ENCODE assay signal across 8 cellular contexts in the genomic region with DNA sequence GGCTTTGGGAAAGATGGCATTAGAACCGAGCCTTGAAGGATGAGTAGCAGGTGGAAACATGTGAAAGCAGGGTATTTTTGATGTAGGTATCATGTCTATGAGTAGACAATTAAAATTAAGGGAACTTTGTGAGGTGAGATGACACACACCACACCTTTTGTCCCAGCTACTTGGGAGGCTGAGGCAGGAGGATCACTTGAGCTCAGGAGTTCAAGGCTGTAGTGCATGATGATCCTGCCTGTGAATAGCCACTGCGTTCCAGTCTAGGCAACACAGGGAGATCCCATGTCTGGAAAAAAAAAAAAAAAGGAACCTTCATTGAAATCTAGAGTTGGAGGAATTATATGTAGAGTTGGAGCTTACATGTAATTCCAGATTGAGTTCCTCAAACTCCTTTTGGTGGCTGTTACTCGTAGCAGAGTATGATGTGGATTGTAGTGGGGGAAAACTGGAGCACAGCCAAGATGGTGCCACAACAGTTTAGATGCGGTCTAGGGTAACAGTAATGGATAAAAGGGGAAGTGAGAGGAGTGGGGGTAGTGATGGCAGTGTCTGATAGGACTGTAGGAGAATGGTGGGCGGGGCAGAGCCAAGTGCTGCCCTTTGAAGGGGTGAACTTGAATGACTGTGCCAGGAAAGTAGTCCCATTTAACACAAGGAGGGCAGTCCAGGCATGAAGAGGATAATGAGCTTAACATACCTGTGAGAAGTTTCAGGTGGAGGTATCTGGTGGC. TPM values are rescaled to one million over a fixed set of nuclear protein-coding genes. Genes with fewer than 3 reads are reported as not detected.
DNase-seq lines count a peak whose midpoint lies in the region; ATAC-seq and TF ChIP-seq lines count a peak whose summit lies in the region.

No MANE protein-coding gene starts in this region.

- H3K27me3 Mint-ChIP-seq in WTC11 (ENCODE audit: low read depth) = no peaks in the 10 kb centered on the region
- no peaks in the 10 kb centered on the region for H3K27me3 Mint-ChIP-seq in activated T-helper 1 cell treated with anti-CD3 and anti-CD28 coated beads, Interleukin-12 subunit alpha, Interleukin-12 subunit beta, Interleukin-2, Interleukin-4 antibody, amounts not matched to agents 30 ng/mL and 10 ng/mL and 1 ng/mL, durations not matched to agents 14 hours and 24 hours and 36 hours (ENCODE audit: insufficient read depth)
- H3K27me3 Mint-ChIP-seq in natural killer cell treated with Interleukin-12 subunit alpha and Interleukin-12 subunit beta and Interleukin-15 and Interleukin-18, amount 100 ng/mL, for 72 hours = peaks cover 26 to 30% of the 10 kb centered on the region in 2 donors

- peaks cover 95% of the 10 kb centered on the region for H3K4me1 Mint-ChIP-seq in WTC11
- H3K4me1 Mint-ChIP-seq in activated T-helper 1 cell treated with anti-CD3 and anti-CD28 coated beads, Interleukin-12 subunit alpha, Interleukin-12 subunit beta, Interleukin-2, Interleukin-4 antibody, amounts not matched to agents 30 ng/mL and 10 ng/mL and 1 ng/mL, durations not matched to agents 14 hours and 24 hours and 36 hours (ENCODE audit: low read depth) = peaks cover 60% of the 10 kb centered on the region
- peaks cover 7% of the 10 kb centered on the region in 2 donors for H3K4me1 Mint-ChIP-seq in natural killer cell treated with Interleukin-12 subunit alpha and Interleukin-12 subunit beta and Interleukin-15 and Interleukin-18, amount 100 ng/mL, for 72 hours (ENCODE audit: low read depth in 2 of 2)

- H3K9me3 Mint-ChIP-seq in WTC11 = no peaks in the 10 kb centered on the region
- H3K9me3 Mint-ChIP-seq in activated T-helper 1 cell treated with anti-CD3 and anti-CD28 coated beads, Interleukin-12 subunit alpha, Interleukin-12 subunit beta, Interleukin-2, Interleukin-4 antibody, amounts not matched to agents 30 ng/mL and 10 ng/mL and 1 ng/mL, durations not matched to agents 14 hours and 24 hours and 36 hours = no peaks in the 10 kb centered on the region
- no peaks in the 10 kb centered on the region for H3K9me3 Mint-ChIP-seq in natural killer cell treated with Interleukin-12 subunit alpha and Interleukin-12 subunit beta and Interleukin-15 and Interleukin-18, amount 100 ng/mL, for 72 hours

- POLR2A ChIA-PET in WTC11 (lab: Charles Lee) = no interaction called here

- CTCF ChIA-PET in WTC11 (lab: Charles Lee) = no interaction called here

- intact Hi-C loops in activated T-helper 1 cell treated with anti-CD3 and anti-CD28 coated beads, Interleukin-12 subunit alpha, Interleukin-12 subunit beta, Interleukin-2, Interleukin-4 antibody, amounts not matched to agents 30 ng/mL and 10 ng/mL and 1 ng/mL, durations not matched to agents 14 hours and 24 hours and 36 hours (cut with micrococcal nuclease) = no loop called here
- intact Hi-C loops in head of caudate nucleus (cut with DNase I) = no loop called here

- H3K36me3 Mint-ChIP-seq in WTC11 = no peaks in the 10 kb centered on the region
- H3K36me3 Mint-ChIP-seq in activated T-helper 1 cell treated with anti-CD3 and anti-CD28 coated beads, Interleukin-12 subunit alpha, Interleukin-12 subunit beta, Interleukin-2, Interleukin-4 antibody, amounts not matched to agents 30 ng/mL and 10 ng/mL and 1 ng/mL, durations not matched to agents 14 hours and 24 hours and 36 hours (ENCODE audit: low read depth) = peaks cover 35% of the 10 kb centered on the region
- no peaks in the 10 kb centered on the region for H3K36me3 Mint-ChIP-seq in natural killer cell treated with Interleukin-12 subunit alpha and Interleukin-12 subunit beta and Interleukin-15 and Interleukin-18, amount 100 ng/mL, for 72 hours

- peak; percentile 61 for DNase-seq in CMK (ENCODE audit: low read depth)
- DNase-seq in WTC11 (ENCODE audit: low spot score) = no peak
- no peak for DNase-seq in activated T-helper 1 cell treated with anti-CD3 and anti-CD28 coated beads, Interleukin-12 subunit alpha, Interleukin-12 subunit beta, Interleukin-2, Interleukin-4 antibody, amounts not matched to agents 30 ng/mL and 10 ng/mL and 1 ng/mL, durations not matched to agents 14 hours and 24 hours and 36 hours (ENCODE audit: low spot score)
- no peak for DNase-seq in head of caudate nucleus
- DNase-seq in natural killer cell treated with Interleukin-12 subunit alpha and Interleukin-12 subunit beta and Interleukin-15 and Interleukin-18, amount 100 ng/mL, for 72 hours (ENCODE audit: low spot score) = no peak
- DNase-seq in COLO829 (ENCODE audit: low spot score) = no peak

- no peak for TF ChIP-seq CTCF in WTC11 (IDR thresholded peaks at IDR 0.05)

- peak overlapping the region; percentile 91 for H3K27ac Mint-ChIP-seq in WTC11
- no peak overlapping the region for H3K27ac Mint-ChIP-seq in activated T-helper 1 cell treated with anti-CD3 and anti-CD28 coated beads, Interleukin-12 subunit alpha, Interleukin-12 subunit beta, Interleukin-2, Interleukin-4 antibody, amounts not matched to agents 30 ng/mL and 10 ng/mL and 1 ng/mL, durations not matched to agents 14 hours and 24 hours and 36 hours
- H3K27ac Mint-ChIP-seq in natural killer cell treated with Interleukin-12 subunit alpha and Interleukin-12 subunit beta and Interleukin-15 and Interleukin-18, amount 100 ng/mL, for 72 hours = no peak overlapping the region

- ATAC-seq in GM19463 (IDR thresholded peaks at IDR 0.05; ENCODE audit: unreplicated experiment) = peak; percentile 74
- peak; percentile 95 for ATAC-seq in HG03378 (IDR thresholded peaks at IDR 0.05; ENCODE audit: unreplicated experiment)
- peak; percentile 79 for ATAC-seq in WTC11
- ATAC-seq in natural killer cell treated with Interleukin-12 subunit alpha and Interleukin-12 subunit beta and Interleukin-15 and Interleukin-18, amount 100 ng/mL, for 72 hours = no peak

- H3K4me3 Mint-ChIP-seq in WTC11 = no peak overlapping the region
- H3K4me3 Mint-ChIP-seq in activated T-helper 1 cell treated with anti-CD3 and anti-CD28 coated beads, Interleukin-12 subunit alpha, Interleukin-12 subunit beta, Interleukin-2, Interleukin-4 antibody, amounts not matched to agents 30 ng/mL and 10 ng/mL and 1 ng/mL, durations not matched to agents 14 hours and 24 hours and 36 hours = no peak overlapping the region
- H3K4me3 Mint-ChIP-seq in natural killer cell treated with Interleukin-12 subunit alpha and Interleukin-12 subunit beta and Interleukin-15 and Interleukin-18, amount 100 ng/mL, for 72 hours = no peak overlapping the region

TF ChIP-seq in WTC11, 78 proteins besides CTCF, POLR2A, EP300 and RAD21:
- TF ChIP-seq, protein P1, sequence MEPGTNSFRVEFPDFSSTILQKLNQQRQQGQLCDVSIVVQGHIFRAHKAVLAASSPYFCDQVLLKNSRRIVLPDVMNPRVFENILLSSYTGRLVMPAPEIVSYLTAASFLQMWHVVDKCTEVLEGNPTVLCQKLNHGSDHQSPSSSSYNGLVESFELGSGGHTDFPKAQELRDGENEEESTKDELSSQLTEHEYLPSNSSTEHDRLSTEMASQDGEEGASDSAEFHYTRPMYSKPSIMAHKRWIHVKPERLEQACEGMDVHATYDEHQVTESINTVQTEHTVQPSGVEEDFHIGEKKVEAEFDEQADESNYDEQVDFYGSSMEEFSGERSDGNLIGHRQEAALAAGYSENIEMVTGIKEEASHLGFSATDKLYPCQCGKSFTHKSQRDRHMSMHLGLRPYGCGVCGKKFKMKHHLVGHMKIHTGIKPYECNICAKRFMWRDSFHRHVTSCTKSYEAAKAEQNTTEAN (CRISPR knock-in tag; IDR thresholded peaks at IDR 0.05) = no peak
- TF ChIP-seq NFYB (CRISPR knock-in tag; conservative IDR thresholded peaks at IDR 0.05; ENCODE audit: low read depth) (0 out of 2 replicates have a peak, but pooled peaks have one; percentile 20), SP1 (CRISPR knock-in tag; conservative IDR thresholded peaks at IDR 0.05) (peak; percentile 32; the same call in 1 of the 2 replicates), MYBL2 (CRISPR knock-in tag; IDR thresholded peaks at IDR 0.05) (no peak)
TF ChIP-seq in WTC11: peak in this region for 2.

RNA-seq across cellular contexts. Expression of a gene that starts 17.4 kb away (rescaled TPM):
- total RNA-seq in WTC11 (2021) = 169 to 180 TPM (median 172 TPM) in 3 replicates
- 108 TPM in 2 replicates for total RNA-seq in activated T-helper 1 cell treated with anti-CD3 and anti-CD28 coated beads, Interleukin-12 subunit alpha, Interleukin-12 subunit beta, Interleukin-2, Interleukin-4 antibody, amounts not matched to agents 30 ng/mL and 10 ng/mL and 1 ng/mL, durations not matched to agents 14 hours and 24 hours and 36 hours
- 10 to 100 TPM; 24.4 to 87.9 TPM for total RNA-seq in natural killer cell treated with Interleukin-12 subunit alpha and Interleukin-12 subunit beta and Interleukin-15 and Interleukin-18, amount 100 ng/mL, for 72 hours

Comparison
In these comparisons a context has a peak if more than half of its experiments do, and no peak if none do; other contexts are left out.
1. ATAC-seq: peak in GM19463 (single experiment), HG03378 (single experiment) and WTC11 (single experiment); none in natural killer cell treated with Interleukin-12 subunit alpha and Interleukin-12 subunit beta and Interleukin-15 and Interleukin-18, amount 100 ng/mL, for 72 hours (0 of 2).